ENCODE assay signal across 1 cellular context in the genomic region with DNA sequence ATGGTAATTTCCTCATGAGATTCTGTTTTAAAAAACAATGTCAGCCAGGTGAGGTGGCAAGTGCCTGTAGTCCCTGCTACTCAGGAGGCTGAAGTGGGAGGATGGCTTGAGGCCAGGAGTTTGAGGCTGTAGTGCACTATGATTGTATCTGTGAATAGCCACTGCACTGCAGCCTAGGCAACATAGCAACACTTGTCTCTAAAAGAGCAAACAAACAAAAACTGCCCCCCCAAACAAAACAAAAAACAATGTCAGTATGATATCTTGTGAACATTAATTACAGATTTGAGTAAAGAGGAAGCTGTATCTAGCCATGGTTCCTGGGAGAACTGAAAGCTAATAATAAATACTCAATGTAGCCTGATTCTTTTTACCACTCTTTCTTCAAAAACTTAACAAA.
TF ChIP-seq lines count a peak whose summit lies in the region.

No MANE protein-coding gene starts in this region.

TF ChIP-seq in WTC11, 78 proteins besides CTCF, POLR2A, EP300 and RAD21 (continued from another document):
- TF ChIP-seq ZMAT4 (CRISPR knock-in tag; IDR thresholded peaks at IDR 0.05) (no peak), ZBTB43 (CRISPR knock-in tag; IDR thresholded peaks at IDR 0.05) (no peak), HMGA2 (CRISPR knock-in tag; IDR thresholded peaks at IDR 0.05) (no peak), SP1 (CRISPR knock-in tag; conservative IDR thresholded peaks at IDR 0.05) (no peak), USF2 (CRISPR knock-in tag; IDR thresholded peaks at IDR 0.05) (no peak)
- TF ChIP-seq, protein P1, sequence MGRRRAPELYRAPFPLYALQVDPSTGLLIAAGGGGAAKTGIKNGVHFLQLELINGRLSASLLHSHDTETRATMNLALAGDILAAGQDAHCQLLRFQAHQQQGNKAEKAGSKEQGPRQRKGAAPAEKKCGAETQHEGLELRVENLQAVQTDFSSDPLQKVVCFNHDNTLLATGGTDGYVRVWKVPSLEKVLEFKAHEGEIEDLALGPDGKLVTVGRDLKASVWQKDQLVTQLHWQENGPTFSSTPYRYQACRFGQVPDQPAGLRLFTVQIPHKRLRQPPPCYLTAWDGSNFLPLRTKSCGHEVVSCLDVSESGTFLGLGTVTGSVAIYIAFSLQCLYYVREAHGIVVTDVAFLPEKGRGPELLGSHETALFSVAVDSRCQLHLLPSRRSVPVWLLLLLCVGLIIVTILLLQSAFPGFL (CRISPR knock-in tag; IDR thresholded peaks at IDR 0.05; ENCODE audit: borderline replicate concordance) = no peak
